In the genomic region with DNA sequence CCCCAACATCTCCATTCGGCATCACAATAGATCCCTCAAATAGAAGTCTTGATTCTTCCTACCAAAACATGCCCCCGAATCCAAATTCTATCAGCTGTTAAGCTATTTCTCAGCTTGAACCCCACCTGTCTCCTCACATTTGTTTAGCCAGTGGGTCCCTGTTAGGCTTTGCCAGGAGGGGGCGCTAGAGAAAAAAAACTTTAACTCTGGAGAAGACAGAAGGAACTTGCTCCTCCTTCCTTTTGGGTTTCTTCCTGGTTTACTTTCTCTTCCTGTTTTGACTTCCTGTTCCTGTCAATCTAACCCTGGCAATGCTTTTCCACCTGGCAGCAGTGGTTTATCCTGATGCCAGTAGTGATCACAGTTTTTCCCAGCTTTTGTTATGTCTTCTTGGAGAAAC, we compare ENCODE assay signal across 9 cellular contexts.
A peak's percentile ranks its signal among the peaks of the same experiment; 100 is the strongest.
DNase-seq lines count a peak whose midpoint lies in the region; ATAC-seq, FAIRE-seq and TF ChIP-seq lines count a peak whose summit lies in the region.
"Had no signal": no experiment of that assay in that cellular context is flagged by ENCODE, and none has a peak within 500 bp of the region (broad histone marks: within the 10 kb centered on the region; RNA-seq: fewer than 3 reads in every experiment).

No MANE protein-coding gene starts in this region.

- H3K9me2 ChIP-seq in GM23338 (ENCODE audit: insufficient read depth) = no peaks in the 10 kb centered on the region

- H3K36me3 ChIP-seq in GM23338 (ENCODE audit: insufficient read depth) = no peaks in the 10 kb centered on the region
- H3K36me3 ChIP-seq in esophagus squamous epithelium = no peaks in the 10 kb centered on the region

- no peak overlapping the region for H3K4me3 ChIP-seq in GM23338
- H3K4me3 ChIP-seq in esophagus squamous epithelium = no peak overlapping the region

- no peaks in the 10 kb centered on the region for H3K9me3 ChIP-seq in esophagus squamous epithelium

- no peaks in the 10 kb centered on the region for H3K79me2 ChIP-seq in GM23338 (replicated peaks; ENCODE audit: insufficient read depth)

- H4K20me1 ChIP-seq in GM23338 (replicated peaks; ENCODE audit: insufficient read depth) = no peaks in the 10 kb centered on the region

- 47 to 58% methylated on average over 3 of the region's 3 CpGs for WGBS in esophagus squamous epithelium, 2 donors

- ATAC-seq in GM23338 (peak; percentile 81), HG02852 (IDR thresholded peaks at IDR 0.05; ENCODE audit: unreplicated experiment) (no peak)

- H3K27ac ChIP-seq in GM23338 (ENCODE audit: low read depth) (no peak overlapping the region), esophagus squamous epithelium (peak overlapping the region in 1 of 4 donors; percentile 11)

- peaks cover 2% of the 10 kb centered on the region for H3K27me3 Mint-ChIP-seq in GM23338 (ENCODE audit: insufficient read depth, low read depth, poor library complexity)

- TF ChIP-seq POLR2A in esophagus squamous epithelium (IDR thresholded peaks at IDR 0.05) = no peak

- H3K4me1 ChIP-seq in GM23338 (ENCODE audit: insufficient read depth) = peaks cover 7% of the 10 kb centered on the region; the same call in 1 of the 2 replicates
- peaks cover 2 to 20% (median 6%) of the 10 kb centered on the region in 3 donors for H3K4me1 ChIP-seq in esophagus squamous epithelium

- TF ChIP-seq CTCF in GM23338 (conservative IDR thresholded peaks at IDR 0.05; ENCODE audit: low read depth in 2 of 2) (peak; percentile 75 to 97), esophagus squamous epithelium (IDR thresholded peaks at IDR 0.05) (peak in 5 of 6 experiments; percentile 35 to 81 (median 53))

- no peak for FAIRE-seq in RCC 7860 (lab: Jason Lieb, UNC)
- no peak for FAIRE-seq in frontal cortex (lab: Jason Lieb, UNC)

- H2AFZ ChIP-seq in GM23338 = no peak overlapping the region

- H3K4me1 Mint-ChIP-seq in GM23338 = peaks cover 8% of the 10 kb centered on the region

- H3K9me3 Mint-ChIP-seq in GM23338 = peaks cover 6% of the 10 kb centered on the region; the same call in 2 of the 3 replicates

- no peak overlapping the region for H3K4me3 Mint-ChIP-seq in GM23338

- DNase-seq in COR-L47 (lab: John Stamatoyannopoulos, UW) (peak; percentile 40), GM23338 (ENCODE audit: low spot score) (peak; percentile 91), RCC 7860 (ENCODE audit: low spot score) (peak; percentile 50), esophagus squamous epithelium (lab: John Stamatoyannopoulos, UW) (no peak), NCI-H1105 (lab: John Stamatoyannopoulos, UW) (no peak), frontal cortex (ENCODE audit: low spot score in 2 of 2) (no peak)
- DNase-seq in stimulated activated CD4-positive, alpha-beta T cell treated with anti-CD3 and anti-CD28 coated beads, Interleukin-2, amount 100 ng/mL, for 48 hours = peak; percentile 23 to 33
- DNase-seq: IMR-90 had no signal

- H3K4me2 ChIP-seq in GM23338 = no peak overlapping the region

- no peaks in the 10 kb centered on the region for H3F3A ChIP-seq in GM23338 (replicated peaks; ENCODE audit: low read depth)

- intact Hi-C loops in esophagus squamous epithelium (cut with DNase I) = no loop called here

- H3K36me3 Mint-ChIP-seq in GM23338 (ENCODE audit: low read depth) = no peaks in the 10 kb centered on the region

- H3K27ac Mint-ChIP-seq in GM23338 = no peak overlapping the region

- no peaks in the 10 kb centered on the region for H3K27me3 ChIP-seq in GM23338 (ENCODE audit: insufficient read depth)
- H3K27me3 ChIP-seq in esophagus squamous epithelium = no peaks in the 10 kb centered on the region

TF ChIP-seq in GM23338, 12 proteins besides CTCF, POLR2A, EP300 and RAD21 (continues in another document):
- TF ChIP-seq EZH2 (IDR thresholded peaks at IDR 0.05; ENCODE audit: low read depth, unreplicated experiment) (no peak), POLR2AphosphoS5 (IDR thresholded peaks at IDR 0.05; ENCODE audit: low read depth) (no peak), ZNF114 (CRISPR knock-in tag; IDR thresholded peaks at IDR 0.05) (no peak), STAT1 (IDR thresholded peaks at IDR 0.05; ENCODE audit: unreplicated experiment) (no peak), JUNB (IDR thresholded peaks at IDR 0.05; ENCODE audit: unreplicated experiment) (no peak), NANOG (IDR thresholded peaks at IDR 0.05; ENCODE audit: borderline replicate concordance) (no peak), ZNF331 (CRISPR knock-in tag; IDR thresholded peaks at IDR 0.05; ENCODE audit: low read depth) (no peak), CREB1 (CRISPR knock-in tag; IDR thresholded peaks at IDR 0.05; ENCODE audit: low read depth) (no peak)
- TF ChIP-seq, protein P1, sequence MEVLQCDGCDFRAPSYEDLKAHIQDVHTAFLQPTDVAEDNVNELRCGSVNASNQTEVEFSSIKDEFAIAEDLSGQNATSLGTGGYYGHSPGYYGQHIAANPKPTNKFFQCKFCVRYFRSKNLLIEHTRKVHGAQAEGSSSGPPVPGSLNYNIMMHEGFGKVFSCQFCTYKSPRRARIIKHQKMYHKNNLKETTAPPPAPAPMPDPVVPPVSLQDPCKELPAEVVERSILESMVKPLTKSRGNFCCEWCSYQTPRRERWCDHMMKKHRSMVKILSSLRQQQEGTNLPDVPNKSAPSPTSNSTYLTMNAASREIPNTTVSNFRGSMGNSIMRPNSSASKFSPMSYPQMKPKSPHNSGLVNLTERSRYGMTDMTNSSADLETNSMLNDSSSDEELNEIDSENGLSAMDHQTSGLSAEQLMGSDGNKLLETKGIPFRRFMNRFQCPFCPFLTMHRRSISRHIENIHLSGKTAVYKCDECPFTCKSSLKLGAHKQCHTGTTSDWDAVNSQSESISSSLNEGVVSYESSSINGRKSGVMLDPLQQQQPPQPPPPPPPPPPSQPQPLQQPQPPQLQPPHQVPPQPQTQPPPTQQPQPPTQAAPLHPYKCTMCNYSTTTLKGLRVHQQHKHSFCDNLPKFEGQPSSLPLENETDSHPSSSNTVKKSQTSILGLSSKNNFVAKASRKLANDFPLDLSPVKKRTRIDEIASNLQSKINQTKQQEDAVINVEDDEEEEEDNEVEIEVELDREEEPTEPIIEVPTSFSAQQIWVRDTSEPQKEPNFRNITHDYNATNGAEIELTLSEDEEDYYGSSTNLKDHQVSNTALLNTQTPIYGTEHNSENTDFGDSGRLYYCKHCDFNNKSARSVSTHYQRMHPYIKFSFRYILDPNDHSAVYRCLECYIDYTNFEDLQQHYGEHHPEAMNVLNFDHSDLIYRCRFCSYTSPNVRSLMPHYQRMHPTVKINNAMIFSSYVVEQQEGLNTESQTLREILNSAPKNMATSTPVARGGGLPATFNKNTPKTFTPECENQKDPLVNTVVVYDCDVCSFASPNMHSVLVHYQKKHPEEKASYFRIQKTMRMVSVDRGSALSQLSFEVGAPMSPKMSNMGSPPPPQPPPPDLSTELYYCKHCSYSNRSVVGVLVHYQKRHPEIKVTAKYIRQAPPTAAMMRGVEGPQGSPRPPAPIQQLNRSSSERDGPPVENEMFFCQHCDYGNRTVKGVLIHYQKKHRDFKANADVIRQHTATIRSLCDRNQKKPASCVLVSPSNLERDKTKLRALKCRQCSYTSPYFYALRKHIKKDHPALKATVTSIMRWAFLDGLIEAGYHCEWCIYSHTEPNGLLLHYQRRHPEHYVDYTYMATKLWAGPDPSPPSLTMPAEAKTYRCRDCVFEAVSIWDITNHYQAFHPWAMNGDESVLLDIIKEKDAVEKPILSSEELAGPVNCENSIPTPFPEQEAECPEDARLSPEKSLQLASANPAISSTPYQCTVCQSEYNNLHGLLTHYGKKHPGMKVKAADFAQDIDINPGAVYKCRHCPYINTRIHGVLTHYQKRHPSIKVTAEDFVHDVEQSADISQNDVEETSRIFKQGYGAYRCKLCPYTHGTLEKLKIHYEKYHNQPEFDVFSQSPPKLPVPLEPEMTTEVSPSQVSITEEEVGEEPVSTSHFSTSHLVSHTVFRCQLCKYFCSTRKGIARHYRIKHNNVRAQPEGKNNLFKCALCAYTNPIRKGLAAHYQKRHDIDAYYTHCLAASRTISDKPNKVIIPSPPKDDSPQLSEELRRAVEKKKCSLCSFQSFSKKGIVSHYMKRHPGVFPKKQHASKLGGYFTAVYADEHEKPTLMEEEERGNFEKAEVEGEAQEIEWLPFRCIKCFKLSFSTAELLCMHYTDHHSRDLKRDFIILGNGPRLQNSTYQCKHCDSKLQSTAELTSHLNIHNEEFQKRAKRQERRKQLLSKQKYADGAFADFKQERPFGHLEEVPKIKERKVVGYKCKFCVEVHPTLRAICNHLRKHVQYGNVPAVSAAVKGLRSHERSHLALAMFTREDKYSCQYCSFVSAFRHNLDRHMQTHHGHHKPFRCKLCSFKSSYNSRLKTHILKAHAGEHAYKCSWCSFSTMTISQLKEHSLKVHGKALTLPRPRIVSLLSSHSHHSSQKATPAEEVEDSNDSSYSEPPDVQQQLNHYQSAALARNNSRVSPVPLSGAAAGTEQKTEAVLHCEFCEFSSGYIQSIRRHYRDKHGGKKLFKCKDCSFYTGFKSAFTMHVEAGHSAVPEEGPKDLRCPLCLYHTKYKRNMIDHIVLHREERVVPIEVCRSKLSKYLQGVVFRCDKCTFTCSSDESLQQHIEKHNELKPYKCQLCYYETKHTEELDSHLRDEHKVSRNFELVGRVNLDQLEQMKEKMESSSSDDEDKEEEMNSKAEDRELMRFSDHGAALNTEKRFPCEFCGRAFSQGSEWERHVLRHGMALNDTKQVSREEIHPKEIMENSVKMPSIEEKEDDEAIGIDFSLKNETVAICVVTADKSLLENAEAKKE (CRISPR knock-in tag; IDR thresholded peaks at IDR 0.05) = no peak
- TF ChIP-seq, protein P2, sequence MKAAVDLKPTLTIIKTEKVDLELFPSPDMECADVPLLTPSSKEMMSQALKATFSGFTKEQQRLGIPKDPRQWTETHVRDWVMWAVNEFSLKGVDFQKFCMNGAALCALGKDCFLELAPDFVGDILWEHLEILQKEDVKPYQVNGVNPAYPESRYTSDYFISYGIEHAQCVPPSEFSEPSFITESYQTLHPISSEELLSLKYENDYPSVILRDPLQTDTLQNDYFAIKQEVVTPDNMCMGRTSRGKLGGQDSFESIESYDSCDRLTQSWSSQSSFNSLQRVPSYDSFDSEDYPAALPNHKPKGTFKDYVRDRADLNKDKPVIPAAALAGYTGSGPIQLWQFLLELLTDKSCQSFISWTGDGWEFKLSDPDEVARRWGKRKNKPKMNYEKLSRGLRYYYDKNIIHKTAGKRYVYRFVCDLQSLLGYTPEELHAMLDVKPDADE (IDR thresholded peaks at IDR 0.05) = no peak

Comparison
In these comparisons a context has a peak if more than half of its experiments do, and no peak if none do; other contexts are left out.
1. DNase-seq: peak in COR-L47 (single experiment), GM23338 (single experiment), RCC 7860 (single experiment) and stimulated activated CD4-positive, alpha-beta T cell treated with anti-CD3 and anti-CD28 coated beads, Interleukin-2, amount 100 ng/mL, for 48 hours (2 of 2); none in esophagus squamous epithelium (single experiment), NCI-H1105 (single experiment) and frontal cortex (0 of 2).